ENCODE assay signal across 11 cellular contexts in genomic region chr1:160748182-160748876, GRCh38. TPM values are rescaled to one million over a fixed set of nuclear protein-coding genes. Genes with fewer than 3 reads are reported as not detected.
A peak's percentile ranks its signal among the peaks of the same experiment; 100 is the strongest.
DNase-seq lines count a peak whose midpoint lies in the region; ATAC-seq, FAIRE-seq and TF ChIP-seq lines count a peak whose summit lies in the region.
"Had no signal": no experiment of that assay in that cellular context is flagged by ENCODE, and none has a peak within 500 bp of the region (broad histone marks: within the 10 kb centered on the region; RNA-seq: fewer than 3 reads in every experiment).

No MANE protein-coding gene starts in this region.

- H3K9me3 ChIP-seq in RWPE2 (ENCODE audit: severe bottlenecking) = no peaks in the 10 kb centered on the region

- no peaks in the 10 kb centered on the region for H3K27me3 Mint-ChIP-seq in activated T-cell treated with anti-CD3 and anti-CD28 coated beads, Interleukin-2, amount 50 U/mL, for 4 hours (ENCODE audit: low read depth)

- peaks cover 83% of the 10 kb centered on the region for H3K4me1 Mint-ChIP-seq in activated T-cell treated with anti-CD3 and anti-CD28 coated beads, Interleukin-2, amount 50 U/mL, for 4 hours (ENCODE audit: low read depth)

- no peak overlapping the region for H3K4me3 Mint-ChIP-seq in activated T-cell treated with anti-CD3 and anti-CD28 coated beads, Interleukin-2, amount 50 U/mL, for 4 hours

- H3K4me1 ChIP-seq in RWPE2 (ENCODE audit: insufficient read depth, poor library complexity, severe bottlenecking) = peaks cover 7% of the 10 kb centered on the region

- TF ChIP-seq CTCF in AG09309 (IDR thresholded peaks at IDR 0.05; ENCODE audit: control insufficient read depth, insufficient read depth, low read depth, low read length, missing control alignments) (peak; percentile 14), RWPE2 (IDR thresholded peaks at IDR 0.05; ENCODE audit: poor library complexity, severe bottlenecking) (peak; percentile 16), fibroblast of villous mesenchyme (IDR thresholded peaks at IDR 0.05; ENCODE audit: insufficient read depth, low read depth, low read length) (peak; percentile 13)

- H3K27me3 ChIP-seq in RWPE2 (ENCODE audit: insufficient read depth, poor library complexity, severe bottlenecking) = no peaks in the 10 kb centered on the region

- H3K4me3 ChIP-seq in AG09309 (ENCODE audit: control insufficient read depth, low read depth, low read length) = no peak overlapping the region
- H3K4me3 ChIP-seq in RWPE2 (ENCODE audit: severe bottlenecking) = no peak overlapping the region
- H3K4me3 ChIP-seq in fibroblast of villous mesenchyme (ENCODE audit: low read depth, low read length) = no peak overlapping the region

- H3K27ac ChIP-seq in RWPE2 (ENCODE audit: poor library complexity, severe bottlenecking) = no peak overlapping the region

- DNase-seq in AG09309 (ENCODE audit: low read depth) = no peak
- no peak for DNase-seq in GM18507 (ENCODE audit: extremely low spot score, insufficient read length, low read depth)
- DNase-seq in RWPE2 (ENCODE audit: low spot score) = no peak
- no peak for DNase-seq in fibroblast of villous mesenchyme (ENCODE audit: low read depth)
- no peak for DNase-seq in NCI-H2227 treated with DMSO at 0.1 percent for 48 hours (lab: John Stamatoyannopoulos, UW)
- DNase-seq in activated T-cell treated with anti-CD3 and anti-CD28 coated beads, Interleukin-2, amount 50 U/mL, for 4 hours = no peak
- DNase-seq in Right ventricle myocardium superior = no peak
- DNase-seq: anterior cingulate cortex, DMS79, NCI-H446 treated with DMSO at 0.1 percent for 48 hours had no signal

- H3K36me3 ChIP-seq in RWPE2 (ENCODE audit: low read depth) = no peaks in the 10 kb centered on the region

- H3K36me3 Mint-ChIP-seq in activated T-cell treated with anti-CD3 and anti-CD28 coated beads, Interleukin-2, amount 50 U/mL, for 4 hours (ENCODE audit: insufficient read depth) = peaks cover 34% of the 10 kb centered on the region

- FAIRE-seq in GM18507 (lab: Jason Lieb, UNC) = peak; percentile 35

- H3K9me3 Mint-ChIP-seq in activated T-cell treated with anti-CD3 and anti-CD28 coated beads, Interleukin-2, amount 50 U/mL, for 4 hours = no peaks in the 10 kb centered on the region

- intact Hi-C loops in Right ventricle myocardium superior (cut with DNase I) = no loop called here

- peak; percentile 78 for ATAC-seq in RWPE2 (ENCODE audit: low read depth)
- ATAC-seq in HG03196 (IDR thresholded peaks at IDR 0.05; ENCODE audit: unreplicated experiment) = no peak
- no peak for ATAC-seq in activated T-cell treated with anti-CD3 and anti-CD28 coated beads, Interleukin-2, amount 50 U/mL, for 4 hours
- ATAC-seq in Right ventricle myocardium superior (ENCODE audit: poor library complexity) = no peak

RNA-seq across cellular contexts. Expression of gene SLAMF7, which starts 9.3 kb away (rescaled TPM):
- total RNA-seq in fibroblast of villous mesenchyme (not detected in 2 replicates), Right ventricle myocardium superior (0.16 TPM)
- total RNA-seq in activated T-cell treated with anti-CD3 and anti-CD28 coated beads, Interleukin-2, amount 50 U/mL, for 4 hours = 10 to 100 TPM; 44.1 to 80.5 (median 71.7) TPM

RNA-seq across cellular contexts. Expression of gene CD48, which starts 36.7 kb away (rescaled TPM):
- total RNA-seq in fibroblast of villous mesenchyme (not detected in 2 replicates), Right ventricle myocardium superior (0.91 TPM)
- total RNA-seq in activated T-cell treated with anti-CD3 and anti-CD28 coated beads, Interleukin-2, amount 50 U/mL, for 4 hours = 100 to 1,000 TPM; 313 to 347 (median 336) TPM

RNA-seq across cellular contexts. Expression of gene LY9, which starts 47.6 kb away (rescaled TPM):
- under 0.01 TPM in 1 of 2 replicates, not detected in the other for total RNA-seq in fibroblast of villous mesenchyme
- total RNA-seq in activated T-cell treated with anti-CD3 and anti-CD28 coated beads, Interleukin-2, amount 50 U/mL, for 4 hours = 10 to 100 TPM in 2 of 3 donors, 1 to 10 TPM in 1; 8.9 to 21.4 (median 16.5) TPM
- not detected for total RNA-seq in Right ventricle myocardium superior

Comparison
In these comparisons a context has a peak if more than half of its experiments do, and no peak if none do; other contexts are left out.
1. RNA of gene SLAMF7, which starts 9.3 kb away (total RNA-seq): 44.1 to 80.5 TPM in activated T-cell treated with anti-CD3 and anti-CD28 coated beads, Interleukin-2, amount 50 U/mL, for 4 hours; 0.16 TPM in Right ventricle myocardium superior (single experiment) and not detected in fibroblast of villous mesenchyme; every median in the first group is over 10 times any median in the second.
2. RNA of gene CD48, which starts 36.7 kb away (total RNA-seq): 313 to 347 TPM in activated T-cell treated with anti-CD3 and anti-CD28 coated beads, Interleukin-2, amount 50 U/mL, for 4 hours; 0.91 TPM in Right ventricle myocardium superior (single experiment) and not detected in fibroblast of villous mesenchyme; every median in the first group is over 100 times any median in the second.
3. Peak in every context shown above with its lines, with median percentiles within 50 percentile points of each other: CTCF ChIP-seq.